30 cellular contexts compared by ENCODE assay signal in the genomic region with DNA sequence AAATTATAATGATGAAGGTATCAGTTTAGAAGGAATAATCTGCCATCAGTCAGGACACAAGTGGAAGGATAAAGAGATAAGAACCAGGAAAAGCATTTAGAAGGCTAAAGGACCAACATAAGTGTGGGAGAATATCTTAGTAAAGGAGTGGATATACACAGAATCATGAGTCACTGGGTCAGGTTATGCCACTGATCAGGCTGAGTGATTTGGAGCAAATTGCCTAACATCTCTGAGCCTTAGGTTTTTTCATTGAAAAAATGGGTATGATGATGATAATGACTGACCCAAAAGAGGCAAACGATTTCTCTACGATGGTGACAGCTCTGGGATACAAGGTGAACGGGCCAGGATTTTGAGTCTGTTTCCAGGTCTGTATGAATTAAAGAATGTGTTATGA. TPM values are rescaled to one million over a fixed set of nuclear protein-coding genes. Genes with fewer than 3 reads are reported as not detected.
A peak's percentile ranks its signal among the peaks of the same experiment; 100 is the strongest.
DNase-seq lines count a peak whose midpoint lies in the region; ATAC-seq, FAIRE-seq and TF ChIP-seq lines count a peak whose summit lies in the region.
"Had no signal": no experiment of that assay in that cellular context is flagged by ENCODE, and none has a peak within 500 bp of the region (broad histone marks: within the 10 kb centered on the region; RNA-seq: fewer than 3 reads in every experiment).

No MANE protein-coding gene starts in this region.

- no peak overlapping the region for H2AFZ ChIP-seq in keratinocyte (ENCODE audit: control insufficient read depth, low read length)

- H3K9me3 Mint-ChIP-seq in activated CD4-positive, alpha-beta T cell treated with anti-CD3 and anti-CD28 coated beads for 36 hours (ENCODE audit: low read depth): no peaks in the 10 kb centered on the region
- H3K9me3 Mint-ChIP-seq in stimulated activated naive CD8-positive, alpha-beta T cell treated with anti-CD3 and anti-CD28 coated beads, Interleukin-15, Interleukin-2, amounts not matched to agents 100 ng/mL and 50 ng/mL, for 24 hours: no peaks in the 10 kb centered on the region
- H3K9me3 Mint-ChIP-seq in type B pancreatic cell: no peaks in the 10 kb centered on the region
- H3K9me3 Mint-ChIP-seq: CD8-positive, alpha-beta T cell had no signal

- H3K27ac ChIP-seq in keratinocyte (ENCODE audit: control insufficient read depth, insufficient read depth, low read length): no peak overlapping the region
- H3K27ac ChIP-seq: ascending aorta, WERI-Rb-1 had no signal

- H3K4me3 Mint-ChIP-seq in activated CD4-positive, alpha-beta T cell treated with anti-CD3 and anti-CD28 coated beads for 36 hours: no peak overlapping the region
- H3K4me3 Mint-ChIP-seq in stimulated activated naive CD8-positive, alpha-beta T cell treated with anti-CD3 and anti-CD28 coated beads, Interleukin-15, Interleukin-2, amounts not matched to agents 100 ng/mL and 50 ng/mL, for 24 hours: no peak overlapping the region
- H3K4me3 Mint-ChIP-seq in type B pancreatic cell: peak overlapping the region; percentile 62

- H3K36me3 ChIP-seq in keratinocyte (ENCODE audit: control insufficient read depth in 2 of 2, extremely low read depth in 1 of 2, insufficient read depth in 2 of 2, low read length in 2 of 2): no peaks in the 10 kb centered on the region
- H3K36me3 ChIP-seq: ascending aorta, esophagus squamous epithelium, gastrocnemius medialis had no signal

- no peaks in the 10 kb centered on the region for H3K27me3 Mint-ChIP-seq in activated CD4-positive, alpha-beta T cell treated with anti-CD3 and anti-CD28 coated beads for 36 hours
- H3K27me3 Mint-ChIP-seq in stimulated activated naive CD8-positive, alpha-beta T cell treated with anti-CD3 and anti-CD28 coated beads, Interleukin-15, Interleukin-2, amounts not matched to agents 100 ng/mL and 50 ng/mL, for 24 hours: no peaks in the 10 kb centered on the region
- no peaks in the 10 kb centered on the region for H3K27me3 Mint-ChIP-seq in type B pancreatic cell

- H3K4me2 ChIP-seq in keratinocyte (ENCODE audit: control insufficient read depth, extremely low read depth, insufficient read depth, low read depth, low read length): peak overlapping the region; percentile 17

- H4K20me1 ChIP-seq in keratinocyte (ENCODE audit: control insufficient read depth, extremely low read depth, insufficient read depth, low read length): peaks cover 3% of the 10 kb centered on the region

- H3K4me3 ChIP-seq in keratinocyte (ENCODE audit: control insufficient read depth in 2 of 3, extremely low read depth in 1 of 3, insufficient read depth in 2 of 3, low read depth in 1 of 3, low read length in 3 of 3): no peak overlapping the region
- H3K4me3 ChIP-seq: ascending aorta, esophagus squamous epithelium, gastrocnemius medialis, skin epidermis had no signal

- peaks cover 35% of the 10 kb centered on the region for H3K4me1 Mint-ChIP-seq in activated CD4-positive, alpha-beta T cell treated with anti-CD3 and anti-CD28 coated beads for 36 hours
- peaks cover 38% of the 10 kb centered on the region for H3K4me1 Mint-ChIP-seq in stimulated activated naive CD8-positive, alpha-beta T cell treated with anti-CD3 and anti-CD28 coated beads, Interleukin-15, Interleukin-2, amounts not matched to agents 100 ng/mL and 50 ng/mL, for 24 hours (ENCODE audit: low read depth)
- peaks cover 15% of the 10 kb centered on the region for H3K4me1 Mint-ChIP-seq in type B pancreatic cell (ENCODE audit: unreplicated experiment)

- H3K79me2 ChIP-seq in keratinocyte (ENCODE audit: control insufficient read depth, insufficient read depth, low read length): peaks cover 22% of the 10 kb centered on the region

- dilution Hi-C loops in keratinocyte (cut with MboI; ENCODE audit: extremely low pct_ligation_motif_present, low sequenced_read_pairs): no loop called here

- FAIRE-seq in keratinocyte (lab: Jason Lieb, UNC): no peak
- FAIRE-seq: A204.1 had no signal

- CTCF ChIA-PET in activated CD4-positive, alpha-beta T cell treated with anti-CD3 and anti-CD28 coated beads for 36 hours (lab: Charles Lee): interaction anchor here (0.8 kb wide), 1 partner anchor 121 kb away, joined by 3 read pairs; no protein-coding TSS in a partner anchor

- H3K4me1 ChIP-seq in keratinocyte (ENCODE audit: control insufficient read depth, extremely low read depth, insufficient read depth, low read length): peaks cover 24% of the 10 kb centered on the region

- H3K9ac ChIP-seq in keratinocyte (ENCODE audit: control insufficient read depth, extremely low read depth, insufficient read depth, low read length): no peak overlapping the region

- POLR2A ChIA-PET in activated CD4-positive, alpha-beta T cell treated with anti-CD3 and anti-CD28 coated beads for 36 hours (lab: Charles Lee): no interaction called here

- DNase-seq in activated CD4-positive, alpha-beta T cell treated with anti-CD3 and anti-CD28 coated beads for 36 hours: no peak
- DNase-seq in activated CD4-positive, alpha-beta T cell treated with anti-CD3 and anti-CD28 coated beads, Interleukin-2, amount 50 U/mL, for 48 hours: no peak
- DNase-seq in stimulated activated naive CD8-positive, alpha-beta T cell treated with anti-CD3 and anti-CD28 coated beads, Interleukin-15, Interleukin-2, amounts not matched to agents 100 U/mL and 50 U/mL, for 24 hours: no peak
- DNase-seq in keratinocyte (ENCODE audit: low read depth, low spot score) (no peak), type B pancreatic cell (ENCODE audit: extremely low spot score, unreplicated experiment) (no peak), AG08396 (ENCODE audit: low spot score) (no peak)
- DNase-seq: activated CD4-positive, alpha-beta T cell treated with anti-CD3 and anti-CD28 coated beads, Interleukin-2, amount 50 U/mL, for 1 hour; activated CD8-positive, alpha-beta memory T cell treated with anti-CD3 and anti-CD28 coated beads, Interleukin-2, amount 50 U/mL, for 4 hours; AML-193; caudate nucleus; CD8-positive, alpha-beta T cell; esophagus squamous epithelium; gastrocnemius medialis; H7; hippocampal formation; NCI-H1092 treated with DMSO at 0.1 percent for 48 hours; NCI-H1930; NCI-H524; NK-92 treated with Interleukin-12 subunit alpha and Interleukin-12 subunit beta, amount 100 ng/mL, for 24 hours; PC-3; retina; SHP77; stimulated activated CD8-positive, alpha-beta memory T cell treated with anti-CD3 and anti-CD28 coated beads, Interleukin-4, amount 100 ng/mL, for 48 hours; WERI-Rb-1 had no signal

- no peaks in the 10 kb centered on the region for H3K9me1 ChIP-seq in keratinocyte (ENCODE audit: control insufficient read depth, extremely low read depth, insufficient read depth, low read length)

- TF ChIP-seq CTCF in keratinocyte (optimal IDR thresholded peaks at IDR 0.05 in 1 of 3, IDR thresholded peaks at IDR 0.05 in 1 of 3, conservative IDR thresholded peaks at IDR 0.05 in 1 of 3; ENCODE audit: extremely low read depth in 1 of 3, insufficient read depth in 2 of 3, low read length in 3 of 3): no peak
- no peak for TF ChIP-seq CTCF in type B pancreatic cell (conservative IDR thresholded peaks at IDR 0.05)

- H3K27ac Mint-ChIP-seq in activated CD4-positive, alpha-beta T cell treated with anti-CD3 and anti-CD28 coated beads for 36 hours: peak overlapping the region; percentile 77
- peak overlapping the region; percentile 74 for H3K27ac Mint-ChIP-seq in stimulated activated naive CD8-positive, alpha-beta T cell treated with anti-CD3 and anti-CD28 coated beads, Interleukin-15, Interleukin-2, amounts not matched to agents 100 ng/mL and 50 ng/mL, for 24 hours
- peak overlapping the region; percentile 54 for H3K27ac Mint-ChIP-seq in type B pancreatic cell

- intact Hi-C loops in activated CD4-positive, alpha-beta T cell treated with anti-CD3 and anti-CD28 coated beads for 36 hours (cut with DNase I, micrococcal nuclease): loop anchor here (2.0 to 10.0 kb wide), 8 partner anchors 63 to 451 kb away; a partner anchor contains a TSS

- H3K27me3 ChIP-seq in keratinocyte (ENCODE audit: control insufficient read depth, extremely low read depth, insufficient read depth, low read length): no peaks in the 10 kb centered on the region
- H3K27me3 ChIP-seq: ascending aorta, esophagus squamous epithelium, gastrocnemius medialis had no signal

- H3K36me3 Mint-ChIP-seq in activated CD4-positive, alpha-beta T cell treated with anti-CD3 and anti-CD28 coated beads for 36 hours (ENCODE audit: low read depth): peaks cover 8% of the 10 kb centered on the region
- H3K36me3 Mint-ChIP-seq in stimulated activated naive CD8-positive, alpha-beta T cell treated with anti-CD3 and anti-CD28 coated beads, Interleukin-15, Interleukin-2, amounts not matched to agents 100 ng/mL and 50 ng/mL, for 24 hours (ENCODE audit: low read depth): peaks cover 6% of the 10 kb centered on the region
- H3K36me3 Mint-ChIP-seq in type B pancreatic cell: no peaks in the 10 kb centered on the region

- no peaks in the 10 kb centered on the region for H3K9me3 ChIP-seq in keratinocyte (ENCODE audit: control insufficient read depth, low read depth, low read length)
- H3K9me3 ChIP-seq: ascending aorta, esophagus squamous epithelium, gastrocnemius medialis had no signal

- no peak for ATAC-seq in activated CD4-positive, alpha-beta T cell treated with anti-CD3 and anti-CD28 coated beads for 36 hours
- ATAC-seq in stimulated activated naive CD8-positive, alpha-beta T cell treated with anti-CD3 and anti-CD28 coated beads, Interleukin-15, Interleukin-2, amounts not matched to agents 100 U/mL and 50 U/mL, for 24 hours: no peak
- no peak for ATAC-seq in GM19035 (IDR thresholded peaks at IDR 0.05; ENCODE audit: unreplicated experiment)
- ATAC-seq: CD8-positive, alpha-beta T cell; gastrocnemius medialis; left lobe of liver; PC-3 had no signal

RNA-seq across cellular contexts. Expression of a gene that starts 2.8 kb away (rescaled TPM):
- 10 to 100 TPM; 72.7 to 76.7 TPM for total RNA-seq in activated CD4-positive, alpha-beta T cell treated with anti-CD3 and anti-CD28 coated beads for 36 hours
- 42.5 to 55.4 TPM (median 50.7 TPM) in 3 replicates for polyA plus RNA-seq in keratinocyte
- 38.5 TPM for polyA plus RNA-seq in keratinocyte (2011; ENCODE audit: low read depth)
- 33.8 and 46.0 TPM in 2 replicates for polyA plus RNA-seq in keratinocyte (2011; cell fraction: cytosol; rRNA removed)
- polyA plus RNA-seq in keratinocyte (2011; cell fraction: nucleus; rRNA removed): 48.2 and 55.5 TPM in 2 replicates
- polyA plus RNA-seq in keratinocyte (2012; ENCODE audit: low replicate concordance): 40.6 and 44.6 TPM in 2 replicates
- 16.9 to 51.3 TPM (median 39.4 TPM) in 3 replicates for polyA minus RNA-seq in keratinocyte
- polyA minus RNA-seq in keratinocyte (2011; cell fraction: cytosol; rRNA and poly(A)+ RNA removed): 32.8 TPM
- 26.4 and 46.0 TPM in 2 replicates for polyA minus RNA-seq in keratinocyte (2011; cell fraction: nucleus; rRNA and poly(A)+ RNA removed)
- 56.6 and 57.3 TPM in 2 replicates for total RNA-seq in type B pancreatic cell (ENCODE audit: low replicate concordance)
